ENCODE assay signal across 1 cellular context in the genomic region with DNA sequence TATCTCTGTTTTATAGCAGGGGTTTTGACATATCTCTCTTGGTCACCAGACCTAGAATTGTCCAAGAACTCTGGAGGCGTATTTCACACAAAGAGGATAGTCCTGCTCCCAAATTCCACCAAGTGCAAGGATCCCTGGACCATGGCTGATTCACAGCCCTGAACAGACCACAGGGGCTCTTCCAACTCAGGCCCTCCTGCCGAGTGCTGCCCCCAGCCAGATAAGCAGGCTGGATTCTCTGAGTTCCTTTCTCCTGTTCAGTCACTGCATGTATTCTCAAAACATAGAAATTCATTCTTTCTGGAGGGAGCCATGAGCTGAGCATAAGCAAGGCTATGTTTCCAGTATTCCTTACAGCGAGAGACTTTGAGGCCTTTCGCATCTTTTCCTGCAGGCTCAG.
TF ChIP-seq lines count a peak whose summit lies in the region.

No MANE protein-coding gene starts in this region.

TF ChIP-seq in GM23338, 12 proteins besides CTCF, POLR2A, EP300 and RAD21 (continued from another document):
- TF ChIP-seq, protein P1, sequence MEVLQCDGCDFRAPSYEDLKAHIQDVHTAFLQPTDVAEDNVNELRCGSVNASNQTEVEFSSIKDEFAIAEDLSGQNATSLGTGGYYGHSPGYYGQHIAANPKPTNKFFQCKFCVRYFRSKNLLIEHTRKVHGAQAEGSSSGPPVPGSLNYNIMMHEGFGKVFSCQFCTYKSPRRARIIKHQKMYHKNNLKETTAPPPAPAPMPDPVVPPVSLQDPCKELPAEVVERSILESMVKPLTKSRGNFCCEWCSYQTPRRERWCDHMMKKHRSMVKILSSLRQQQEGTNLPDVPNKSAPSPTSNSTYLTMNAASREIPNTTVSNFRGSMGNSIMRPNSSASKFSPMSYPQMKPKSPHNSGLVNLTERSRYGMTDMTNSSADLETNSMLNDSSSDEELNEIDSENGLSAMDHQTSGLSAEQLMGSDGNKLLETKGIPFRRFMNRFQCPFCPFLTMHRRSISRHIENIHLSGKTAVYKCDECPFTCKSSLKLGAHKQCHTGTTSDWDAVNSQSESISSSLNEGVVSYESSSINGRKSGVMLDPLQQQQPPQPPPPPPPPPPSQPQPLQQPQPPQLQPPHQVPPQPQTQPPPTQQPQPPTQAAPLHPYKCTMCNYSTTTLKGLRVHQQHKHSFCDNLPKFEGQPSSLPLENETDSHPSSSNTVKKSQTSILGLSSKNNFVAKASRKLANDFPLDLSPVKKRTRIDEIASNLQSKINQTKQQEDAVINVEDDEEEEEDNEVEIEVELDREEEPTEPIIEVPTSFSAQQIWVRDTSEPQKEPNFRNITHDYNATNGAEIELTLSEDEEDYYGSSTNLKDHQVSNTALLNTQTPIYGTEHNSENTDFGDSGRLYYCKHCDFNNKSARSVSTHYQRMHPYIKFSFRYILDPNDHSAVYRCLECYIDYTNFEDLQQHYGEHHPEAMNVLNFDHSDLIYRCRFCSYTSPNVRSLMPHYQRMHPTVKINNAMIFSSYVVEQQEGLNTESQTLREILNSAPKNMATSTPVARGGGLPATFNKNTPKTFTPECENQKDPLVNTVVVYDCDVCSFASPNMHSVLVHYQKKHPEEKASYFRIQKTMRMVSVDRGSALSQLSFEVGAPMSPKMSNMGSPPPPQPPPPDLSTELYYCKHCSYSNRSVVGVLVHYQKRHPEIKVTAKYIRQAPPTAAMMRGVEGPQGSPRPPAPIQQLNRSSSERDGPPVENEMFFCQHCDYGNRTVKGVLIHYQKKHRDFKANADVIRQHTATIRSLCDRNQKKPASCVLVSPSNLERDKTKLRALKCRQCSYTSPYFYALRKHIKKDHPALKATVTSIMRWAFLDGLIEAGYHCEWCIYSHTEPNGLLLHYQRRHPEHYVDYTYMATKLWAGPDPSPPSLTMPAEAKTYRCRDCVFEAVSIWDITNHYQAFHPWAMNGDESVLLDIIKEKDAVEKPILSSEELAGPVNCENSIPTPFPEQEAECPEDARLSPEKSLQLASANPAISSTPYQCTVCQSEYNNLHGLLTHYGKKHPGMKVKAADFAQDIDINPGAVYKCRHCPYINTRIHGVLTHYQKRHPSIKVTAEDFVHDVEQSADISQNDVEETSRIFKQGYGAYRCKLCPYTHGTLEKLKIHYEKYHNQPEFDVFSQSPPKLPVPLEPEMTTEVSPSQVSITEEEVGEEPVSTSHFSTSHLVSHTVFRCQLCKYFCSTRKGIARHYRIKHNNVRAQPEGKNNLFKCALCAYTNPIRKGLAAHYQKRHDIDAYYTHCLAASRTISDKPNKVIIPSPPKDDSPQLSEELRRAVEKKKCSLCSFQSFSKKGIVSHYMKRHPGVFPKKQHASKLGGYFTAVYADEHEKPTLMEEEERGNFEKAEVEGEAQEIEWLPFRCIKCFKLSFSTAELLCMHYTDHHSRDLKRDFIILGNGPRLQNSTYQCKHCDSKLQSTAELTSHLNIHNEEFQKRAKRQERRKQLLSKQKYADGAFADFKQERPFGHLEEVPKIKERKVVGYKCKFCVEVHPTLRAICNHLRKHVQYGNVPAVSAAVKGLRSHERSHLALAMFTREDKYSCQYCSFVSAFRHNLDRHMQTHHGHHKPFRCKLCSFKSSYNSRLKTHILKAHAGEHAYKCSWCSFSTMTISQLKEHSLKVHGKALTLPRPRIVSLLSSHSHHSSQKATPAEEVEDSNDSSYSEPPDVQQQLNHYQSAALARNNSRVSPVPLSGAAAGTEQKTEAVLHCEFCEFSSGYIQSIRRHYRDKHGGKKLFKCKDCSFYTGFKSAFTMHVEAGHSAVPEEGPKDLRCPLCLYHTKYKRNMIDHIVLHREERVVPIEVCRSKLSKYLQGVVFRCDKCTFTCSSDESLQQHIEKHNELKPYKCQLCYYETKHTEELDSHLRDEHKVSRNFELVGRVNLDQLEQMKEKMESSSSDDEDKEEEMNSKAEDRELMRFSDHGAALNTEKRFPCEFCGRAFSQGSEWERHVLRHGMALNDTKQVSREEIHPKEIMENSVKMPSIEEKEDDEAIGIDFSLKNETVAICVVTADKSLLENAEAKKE (CRISPR knock-in tag; IDR thresholded peaks at IDR 0.05) = no peak
- TF ChIP-seq JUNB (IDR thresholded peaks at IDR 0.05; ENCODE audit: unreplicated experiment) = no peak
- TF ChIP-seq NANOG (IDR thresholded peaks at IDR 0.05; ENCODE audit: borderline replicate concordance) = no peak
- no peak for TF ChIP-seq STAT1 (IDR thresholded peaks at IDR 0.05; ENCODE audit: unreplicated experiment)
- TF ChIP-seq, protein P2, sequence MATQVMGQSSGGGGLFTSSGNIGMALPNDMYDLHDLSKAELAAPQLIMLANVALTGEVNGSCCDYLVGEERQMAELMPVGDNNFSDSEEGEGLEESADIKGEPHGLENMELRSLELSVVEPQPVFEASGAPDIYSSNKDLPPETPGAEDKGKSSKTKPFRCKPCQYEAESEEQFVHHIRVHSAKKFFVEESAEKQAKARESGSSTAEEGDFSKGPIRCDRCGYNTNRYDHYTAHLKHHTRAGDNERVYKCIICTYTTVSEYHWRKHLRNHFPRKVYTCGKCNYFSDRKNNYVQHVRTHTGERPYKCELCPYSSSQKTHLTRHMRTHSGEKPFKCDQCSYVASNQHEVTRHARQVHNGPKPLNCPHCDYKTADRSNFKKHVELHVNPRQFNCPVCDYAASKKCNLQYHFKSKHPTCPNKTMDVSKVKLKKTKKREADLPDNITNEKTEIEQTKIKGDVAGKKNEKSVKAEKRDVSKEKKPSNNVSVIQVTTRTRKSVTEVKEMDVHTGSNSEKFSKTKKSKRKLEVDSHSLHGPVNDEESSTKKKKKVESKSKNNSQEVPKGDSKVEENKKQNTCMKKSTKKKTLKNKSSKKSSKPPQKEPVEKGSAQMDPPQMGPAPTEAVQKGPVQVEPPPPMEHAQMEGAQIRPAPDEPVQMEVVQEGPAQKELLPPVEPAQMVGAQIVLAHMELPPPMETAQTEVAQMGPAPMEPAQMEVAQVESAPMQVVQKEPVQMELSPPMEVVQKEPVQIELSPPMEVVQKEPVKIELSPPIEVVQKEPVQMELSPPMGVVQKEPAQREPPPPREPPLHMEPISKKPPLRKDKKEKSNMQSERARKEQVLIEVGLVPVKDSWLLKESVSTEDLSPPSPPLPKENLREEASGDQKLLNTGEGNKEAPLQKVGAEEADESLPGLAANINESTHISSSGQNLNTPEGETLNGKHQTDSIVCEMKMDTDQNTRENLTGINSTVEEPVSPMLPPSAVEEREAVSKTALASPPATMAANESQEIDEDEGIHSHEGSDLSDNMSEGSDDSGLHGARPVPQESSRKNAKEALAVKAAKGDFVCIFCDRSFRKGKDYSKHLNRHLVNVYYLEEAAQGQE (IDR thresholded peaks at IDR 0.05; ENCODE audit: unreplicated experiment) = no peak
- TF ChIP-seq ZNF331 (CRISPR knock-in tag; IDR thresholded peaks at IDR 0.05; ENCODE audit: low read depth) = no peak
- TF ChIP-seq ZNF114 (CRISPR knock-in tag; IDR thresholded peaks at IDR 0.05) = no peak
- TF ChIP-seq, protein P3, sequence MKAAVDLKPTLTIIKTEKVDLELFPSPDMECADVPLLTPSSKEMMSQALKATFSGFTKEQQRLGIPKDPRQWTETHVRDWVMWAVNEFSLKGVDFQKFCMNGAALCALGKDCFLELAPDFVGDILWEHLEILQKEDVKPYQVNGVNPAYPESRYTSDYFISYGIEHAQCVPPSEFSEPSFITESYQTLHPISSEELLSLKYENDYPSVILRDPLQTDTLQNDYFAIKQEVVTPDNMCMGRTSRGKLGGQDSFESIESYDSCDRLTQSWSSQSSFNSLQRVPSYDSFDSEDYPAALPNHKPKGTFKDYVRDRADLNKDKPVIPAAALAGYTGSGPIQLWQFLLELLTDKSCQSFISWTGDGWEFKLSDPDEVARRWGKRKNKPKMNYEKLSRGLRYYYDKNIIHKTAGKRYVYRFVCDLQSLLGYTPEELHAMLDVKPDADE (IDR thresholded peaks at IDR 0.05) = no peak
